1 cellular context compared by ENCODE assay signal in genomic region chr2:102736174-102736606, GRCh38.
TF ChIP-seq lines count a peak whose summit lies in the region.

No MANE protein-coding gene starts in this region.

TF ChIP-seq in HepG2, 621 proteins besides CTCF, POLR2A, EP300 and RAD21 (continued from another document and continues in another):
- TF ChIP-seq ZHX2 (IDR thresholded peaks at IDR 0.05; ENCODE audit: low read depth), result no peak
- TF ChIP-seq ZHX2 (CRISPR knock-in tag; IDR thresholded peaks at IDR 0.05; ENCODE audit: borderline replicate concordance), result no peak
- no peak for TF ChIP-seq TEF (CRISPR knock-in tag; IDR thresholded peaks at IDR 0.05)
- TF ChIP-seq NAIF1 (CRISPR knock-in tag; IDR thresholded peaks at IDR 0.05; ENCODE audit: borderline replicate concordance), result 0 out of 2 replicates have a peak, but pooled peaks have one; percentile 7
- no peak for TF ChIP-seq MTF2 (CRISPR knock-in tag; IDR thresholded peaks at IDR 0.05; ENCODE audit: borderline replicate concordance)
- 0 out of 2 replicates have a peak, but pooled peaks have one; percentile 82 for TF ChIP-seq ZNF260 (CRISPR knock-in tag; IDR thresholded peaks at IDR 0.05; ENCODE audit: borderline replicate concordance, low read depth)
- TF ChIP-seq ZNF660 (CRISPR knock-in tag; IDR thresholded peaks at IDR 0.05; ENCODE audit: borderline replicate concordance, low read depth), result no peak
- no peak for TF ChIP-seq NFATC3 (CRISPR knock-in tag; IDR thresholded peaks at IDR 0.05)
- no peak for TF ChIP-seq CREB1 (IDR thresholded peaks at IDR 0.05)
- no peak for TF ChIP-seq CREB1 (CRISPR knock-in tag; IDR thresholded peaks at IDR 0.05)
- TF ChIP-seq ZNF280B (CRISPR knock-in tag; IDR thresholded peaks at IDR 0.05; ENCODE audit: borderline replicate concordance), result no peak
- no peak for TF ChIP-seq ZNF275 (CRISPR knock-in tag; IDR thresholded peaks at IDR 0.05; ENCODE audit: borderline replicate concordance)
- 0 out of 2 replicates have a peak, but pooled peaks have one; percentile 32 for TF ChIP-seq SSRP1 (CRISPR knock-in tag; IDR thresholded peaks at IDR 0.05)
- TF ChIP-seq DMAP1 (CRISPR knock-in tag; IDR thresholded peaks at IDR 0.05), result no peak
- no peak for TF ChIP-seq IRF2 (CRISPR knock-in tag; IDR thresholded peaks at IDR 0.05)
- TF ChIP-seq E2F2 (CRISPR knock-in tag; IDR thresholded peaks at IDR 0.05; ENCODE audit: borderline replicate concordance), result no peak
- TF ChIP-seq ZNF646 (CRISPR knock-in tag; IDR thresholded peaks at IDR 0.05), result no peak
- TF ChIP-seq ZNF567 (CRISPR knock-in tag; IDR thresholded peaks at IDR 0.05; ENCODE audit: borderline replicate concordance), result no peak
- TF ChIP-seq KDM1A (CRISPR knock-in tag; IDR thresholded peaks at IDR 0.05), result no peak
- no peak for TF ChIP-seq ZSCAN5A (CRISPR knock-in tag; IDR thresholded peaks at IDR 0.05; ENCODE audit: borderline replicate concordance)
- no peak for TF ChIP-seq ZNF674 (CRISPR knock-in tag; IDR thresholded peaks at IDR 0.05; ENCODE audit: low read depth)
- TF ChIP-seq PCBP2 (optimal IDR thresholded peaks at IDR 0.05; ENCODE audit: low read depth, low read length, poor library complexity, severe bottlenecking), result no peak
- peak; percentile 56; the same call in 1 of the 2 replicates for TF ChIP-seq PHF21A (CRISPR knock-in tag; IDR thresholded peaks at IDR 0.05)
- TF ChIP-seq GABPA (IDR thresholded peaks at IDR 0.05; ENCODE audit: low read depth, low read length), result no peak
- no peak for TF ChIP-seq GABPA (CRISPR knock-in tag; IDR thresholded peaks at IDR 0.05; ENCODE audit: low read depth)
